27 cellular contexts compared by ENCODE assay signal in the genomic region with DNA sequence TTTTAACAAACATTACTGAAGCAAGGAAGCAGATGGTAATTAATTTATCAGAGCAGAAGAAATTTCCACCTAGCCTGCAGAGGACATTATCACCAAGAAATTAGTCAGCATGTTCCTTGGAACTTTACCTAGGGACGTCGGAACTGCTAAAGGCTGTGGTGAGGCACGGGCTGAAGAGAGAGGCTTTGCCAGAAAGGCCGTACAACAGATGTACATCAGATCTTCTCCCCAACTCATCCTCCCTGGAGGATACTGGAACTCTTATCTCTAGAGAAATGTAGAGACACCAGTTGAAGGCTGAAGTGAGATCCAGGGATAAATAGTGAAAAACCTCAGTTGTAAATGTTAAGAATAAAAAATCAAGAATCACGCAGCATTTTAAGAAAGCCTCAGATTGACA.
"Had no signal": no experiment of that assay in that cellular context is flagged by ENCODE, and none has a peak within 500 bp of the region (broad histone marks: within the 10 kb centered on the region; RNA-seq: fewer than 3 reads in every experiment).

No MANE protein-coding gene starts in this region.

- H3K36me3 ChIP-seq: left lung, lower lobe of right lung, ovary, prostate gland, spleen, tibial nerve, uterus had no signal

- H3K4me1 ChIP-seq: left lung, lower lobe of right lung, prostate gland, spleen, tibial nerve, uterus had no signal

- H3K9me3 Mint-ChIP-seq: stimulated activated memory B cell treated with anti-CD40 and anti-IgM and Interleukin-4, amounts not matched to agents 10 μg/mL and 1 μg/mL and 100 μg/mL, for 72 hours; stimulated activated naive CD8-positive, alpha-beta T cell treated with anti-CD3 and anti-CD28 coated beads, Interleukin-15, amount 100 ng/mL, for 72 hours; type B pancreatic cell had no signal

- H3K36me3 Mint-ChIP-seq: naive thymus-derived CD4-positive, alpha-beta T cell; natural killer cell treated with Interleukin-12 subunit alpha and Interleukin-12 subunit beta and Interleukin-15 and Interleukin-18, amount 100 ng/mL, for 72 hours; stimulated activated memory B cell treated with anti-CD40 and anti-IgM and Interleukin-4, amounts not matched to agents 10 μg/mL and 1 μg/mL and 100 μg/mL, for 72 hours; type B pancreatic cell had no signal

- DNase-seq: hippocampal formation; kidney; left colon; left lung; lower lobe of right lung; mammary epithelial cell; mesendoderm; midbrain; mucosa of descending colon; naive thymus-derived CD4-positive, alpha-beta T cell; ovary; posterior cingulate gyrus; retina; right cardiac atrium; small intestine; spleen; stimulated activated CD4-positive, alpha-beta T cell treated with anti-CD3 and anti-CD28 coated beads, Interleukin-4, amount 100 ng/mL, for 24 hours; stimulated activated naive CD4-positive, alpha-beta T cell treated with Interleukin-2 at 50 U/mL for 16 hours; stimulated activated naive CD8-positive, alpha-beta T cell treated with anti-CD3 and anti-CD28 coated beads, Interleukin-15, amount 100 ng/mL, for 72 hours; substantia nigra; uterus had no signal

- H3K27ac Mint-ChIP-seq: naive thymus-derived CD4-positive, alpha-beta T cell; natural killer cell treated with Interleukin-12 subunit alpha and Interleukin-12 subunit beta and Interleukin-15 and Interleukin-18, amount 100 ng/mL, for 72 hours; stimulated activated memory B cell treated with anti-CD40 and anti-IgM and Interleukin-4, amounts not matched to agents 10 μg/mL and 1 μg/mL and 100 μg/mL, for 72 hours; stimulated activated naive CD8-positive, alpha-beta T cell treated with anti-CD3 and anti-CD28 coated beads, Interleukin-15, amount 100 ng/mL, for 72 hours; type B pancreatic cell had no signal

- H3K27me3 Mint-ChIP-seq: naive thymus-derived CD4-positive, alpha-beta T cell; natural killer cell treated with Interleukin-12 subunit alpha and Interleukin-12 subunit beta and Interleukin-15 and Interleukin-18, amount 100 ng/mL, for 72 hours; stimulated activated memory B cell treated with anti-CD40 and anti-IgM and Interleukin-4, amounts not matched to agents 10 μg/mL and 1 μg/mL and 100 μg/mL, for 72 hours; stimulated activated naive CD8-positive, alpha-beta T cell treated with anti-CD3 and anti-CD28 coated beads, Interleukin-15, amount 100 ng/mL, for 72 hours; type B pancreatic cell had no signal

- H3K4me3 Mint-ChIP-seq: naive thymus-derived CD4-positive, alpha-beta T cell; natural killer cell treated with Interleukin-12 subunit alpha and Interleukin-12 subunit beta and Interleukin-15 and Interleukin-18, amount 100 ng/mL, for 72 hours; stimulated activated memory B cell treated with anti-CD40 and anti-IgM and Interleukin-4, amounts not matched to agents 10 μg/mL and 1 μg/mL and 100 μg/mL, for 72 hours; stimulated activated naive CD8-positive, alpha-beta T cell treated with anti-CD3 and anti-CD28 coated beads, Interleukin-15, amount 100 ng/mL, for 72 hours; type B pancreatic cell had no signal

- H3K4me1 Mint-ChIP-seq: naive thymus-derived CD4-positive, alpha-beta T cell; stimulated activated memory B cell treated with anti-CD40 and anti-IgM and Interleukin-4, amounts not matched to agents 10 μg/mL and 1 μg/mL and 100 μg/mL, for 72 hours; stimulated activated naive CD8-positive, alpha-beta T cell treated with anti-CD3 and anti-CD28 coated beads, Interleukin-15, amount 100 ng/mL, for 72 hours had no signal

- H3K27me3 ChIP-seq: left lung, ovary, spleen, tibial nerve, uterus had no signal

- FAIRE-seq: kidney, small intestine had no signal

- H3K4me3 ChIP-seq: left lung, lower lobe of right lung, mucosa of descending colon, ovary, prostate gland, spleen, tibial nerve, uterus had no signal

- H3K27ac ChIP-seq: left lung, lower lobe of right lung, ovary, prostate gland, spleen, tibial nerve, uterus had no signal

- H3K9me3 ChIP-seq: left lung, lower lobe of right lung, mucosa of descending colon, ovary, prostate gland, spleen, uterus had no signal

- ATAC-seq: left colon; left lung; lower lobe of right lung; mucosa of descending colon; naive thymus-derived CD4-positive, alpha-beta T cell; natural killer cell treated with Interleukin-12 subunit alpha and Interleukin-12 subunit beta and Interleukin-15 and Interleukin-18, amount 100 ng/mL, for 72 hours; right cardiac atrium; sciatic nerve; stimulated activated memory B cell treated with anti-CD40 and anti-IgM and Interleukin-4, amounts not matched to agents 10 μg/mL and 1 μg/mL and 100 μg/mL, for 72 hours; stimulated activated naive CD8-positive, alpha-beta T cell treated with anti-CD3 and anti-CD28 coated beads, Interleukin-15, amount 100 ng/mL, for 72 hours had no signal
